In the genomic region with DNA sequence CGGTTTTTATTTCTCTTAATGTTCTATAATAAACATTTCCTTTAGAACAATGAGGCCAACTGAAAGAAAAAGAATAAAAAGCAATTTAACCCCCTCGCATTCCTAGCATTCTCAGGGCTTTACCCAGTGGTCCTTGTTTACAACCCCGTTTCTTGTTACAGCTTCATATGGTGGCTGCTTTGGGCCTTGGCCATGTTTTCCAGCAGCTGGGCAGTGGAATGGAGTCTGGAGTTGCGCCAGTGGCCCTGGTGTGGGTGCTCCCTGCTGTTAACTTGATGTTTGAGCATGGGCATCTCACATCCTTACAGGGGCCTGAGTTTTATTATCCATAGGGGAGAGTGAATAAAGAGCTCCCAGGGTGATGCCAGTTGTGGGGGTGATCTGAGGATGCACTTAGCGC, we compare ENCODE assay signal across 19 cellular contexts. TPM values are rescaled to one million over a fixed set of nuclear protein-coding genes. Genes with fewer than 3 reads are reported as not detected.
DNase-seq lines count a peak whose midpoint lies in the region; ATAC-seq, FAIRE-seq and TF ChIP-seq lines count a peak whose summit lies in the region.
"Had no signal": no experiment of that assay in that cellular context is flagged by ENCODE, and none has a peak within 500 bp of the region (broad histone marks: within the 10 kb centered on the region; RNA-seq: fewer than 3 reads in every experiment).

No MANE protein-coding gene starts in this region.

- H3K27ac Mint-ChIP-seq in astrocyte (ENCODE audit: unreplicated experiment), result no peak overlapping the region
- H3K27ac Mint-ChIP-seq: activated CD4-positive, alpha-beta memory T cell treated with anti-CD3 and anti-CD28 coated beads for 36 hours; activated naive CD8-positive, alpha-beta T cell; CD4-positive, alpha-beta T cell; type B pancreatic cell had no signal

- no peaks in the 10 kb centered on the region for H3K9me3 Mint-ChIP-seq in astrocyte (ENCODE audit: unreplicated experiment)
- H3K9me3 Mint-ChIP-seq: activated CD4-positive, alpha-beta memory T cell treated with anti-CD3 and anti-CD28 coated beads for 36 hours; activated T-cell treated with anti-CD3 and anti-CD28 coated beads, Interleukin-2, amount 50 U/mL, for 4 hours; CD4-positive, alpha-beta T cell; type B pancreatic cell had no signal

- ATAC-seq in GM19351 (IDR thresholded peaks at IDR 0.05; ENCODE audit: unreplicated experiment) (no peak), gastrocnemius medialis (no peak)
- ATAC-seq: activated T-cell treated with anti-CD3 and anti-CD28 coated beads, Interleukin-2, amount 50 U/mL, for 4 hours; foreskin keratinocyte; Panc1 had no signal

- H3K9me3 ChIP-seq in astrocyte (ENCODE audit: insufficient read depth, low read depth, low read length), result no peaks in the 10 kb centered on the region
- H3K9me3 ChIP-seq in gastrocnemius medialis, result no peaks in the 10 kb centered on the region

- H3K4me3 ChIP-seq in astrocyte (ENCODE audit: insufficient read depth, low read depth, low read length) (no peak overlapping the region), gastrocnemius medialis (no peak overlapping the region)

- no peak for FAIRE-seq in HTR-8/SVneo (lab: Jason Lieb, UNC)
- no peak for FAIRE-seq in astrocyte (lab: Jason Lieb, UNC)
- FAIRE-seq: A204.1 had no signal

- no peaks in the 10 kb centered on the region for H3K79me2 ChIP-seq in astrocyte (ENCODE audit: insufficient read depth, low read length)

- no peaks in the 10 kb centered on the region for H3K4me1 ChIP-seq in astrocyte (ENCODE audit: insufficient read depth, low read length)
- H3K4me1 ChIP-seq in gastrocnemius medialis, result no peaks in the 10 kb centered on the region
- H3K4me1 ChIP-seq: foreskin keratinocyte had no signal

- no peak overlapping the region for H3K9ac ChIP-seq in astrocyte (ENCODE audit: low read length)

- intact Hi-C loops in gastrocnemius medialis (cut with DNase I; ENCODE audit: low total_unique reads), result no loop called here

- no peaks in the 10 kb centered on the region for H3K36me3 Mint-ChIP-seq in astrocyte (ENCODE audit: low read depth, unreplicated experiment)
- H3K36me3 Mint-ChIP-seq: activated CD4-positive, alpha-beta memory T cell treated with anti-CD3 and anti-CD28 coated beads for 36 hours; type B pancreatic cell had no signal

- no peak for TF ChIP-seq POLR2A in gastrocnemius medialis (IDR thresholded peaks at IDR 0.05)

- in situ Hi-C loops in gastrocnemius medialis (cut with MboI; ENCODE audit: low sequenced_read_pairs in 4 of 4), result no loop called here

- no peak overlapping the region for H3K4me2 ChIP-seq in astrocyte (ENCODE audit: low read length)

- peaks cover 5% of the 10 kb centered on the region for H3K27me3 Mint-ChIP-seq in astrocyte (ENCODE audit: low read depth, unreplicated experiment)
- H3K27me3 Mint-ChIP-seq: activated CD4-positive, alpha-beta memory T cell treated with anti-CD3 and anti-CD28 coated beads for 36 hours; activated naive CD8-positive, alpha-beta T cell; CD4-positive, alpha-beta T cell; type B pancreatic cell had no signal

- H2AFZ ChIP-seq in astrocyte (ENCODE audit: low read depth, low read length), result no peak overlapping the region

- H3K4me3 Mint-ChIP-seq in astrocyte (ENCODE audit: unreplicated experiment), result no peak overlapping the region
- H3K4me3 Mint-ChIP-seq: activated CD4-positive, alpha-beta memory T cell treated with anti-CD3 and anti-CD28 coated beads for 36 hours; activated naive CD8-positive, alpha-beta T cell; activated T-cell treated with anti-CD3 and anti-CD28 coated beads, Interleukin-2, amount 50 U/mL, for 4 hours; CD4-positive, alpha-beta T cell; type B pancreatic cell had no signal

- no peak for TF ChIP-seq CTCF in astrocyte (IDR thresholded peaks at IDR 0.05; ENCODE audit: insufficient read depth, low read depth, low read length)
- TF ChIP-seq CTCF in gastrocnemius medialis (IDR thresholded peaks at IDR 0.05 in 4 of 5, conservative IDR thresholded peaks at IDR 0.05 in 1 of 5), result no peak

- H3K36me3 ChIP-seq in astrocyte (ENCODE audit: insufficient read depth, low read length) (no peaks in the 10 kb centered on the region), gastrocnemius medialis (no peaks in the 10 kb centered on the region)

- peak; percentile 34 for DNase-seq in A172 (ENCODE audit: low spot score)
- DNase-seq in HTR-8/SVneo (ENCODE audit: insufficient read length, low spot score), result peak; percentile 46
- DNase-seq in astrocyte (ENCODE audit: low read depth), result peak; percentile 42
- DNase-seq in iris pigment epithelial cell (ENCODE audit: low read depth), result peak; percentile 74
- DNase-seq in gastrocnemius medialis, result no peak
- no peak for DNase-seq in NCI-H748 treated with DMSO at 0.1 percent for 48 hours (lab: John Stamatoyannopoulos, UW)
- no peak for DNase-seq in NCI-H2196 treated with DMSO at 0.1 percent for 48 hours (lab: John Stamatoyannopoulos, UW; ENCODE audit: unreplicated experiment)
- DNase-seq: activated CD4-positive, alpha-beta memory T cell treated with anti-CD3 and anti-CD28 coated beads for 36 hours; activated T-cell treated with anti-CD3 and anti-CD28 coated beads, Interleukin-2, amount 50 U/mL, for 4 hours; CD4-positive, alpha-beta T cell; foreskin keratinocyte; NCI-H774; stimulated activated CD4-positive, alpha-beta T cell treated with anti-CD3 and anti-CD28 coated beads, Interleukin-12 subunit alpha, Interleukin-12 subunit beta, amount 100 ng/mL, for 4 hours; stimulated activated naive CD4-positive, alpha-beta T cell had no signal

- no peaks in the 10 kb centered on the region for H3K4me1 Mint-ChIP-seq in astrocyte (ENCODE audit: low read depth, unreplicated experiment)

- H3K27ac ChIP-seq in astrocyte (ENCODE audit: low read depth, low read length) (no peak overlapping the region), gastrocnemius medialis (no peak overlapping the region)
- H3K27ac ChIP-seq: foreskin keratinocyte had no signal

- H4K20me1 ChIP-seq in astrocyte (ENCODE audit: insufficient read depth, low read length), result no peaks in the 10 kb centered on the region

- no peaks in the 10 kb centered on the region for H3K27me3 ChIP-seq in astrocyte (ENCODE audit: insufficient read depth, low read length)
- no peaks in the 10 kb centered on the region for H3K27me3 ChIP-seq in gastrocnemius medialis
- H3K27me3 ChIP-seq: foreskin keratinocyte had no signal

RNA-seq across cellular contexts. Expression of a gene that starts 18.8 kb away (rescaled TPM):
- total RNA-seq in A172 (2014; rRNA removed; shearing (Covaris generic)), result not detected in 2 replicates
- total RNA-seq in astrocyte (0.41 and 0.65 TPM in 2 replicates), gastrocnemius medialis (not detected)
- total RNA-seq: foreskin keratinocyte had no signal

RNA-seq across cellular contexts. Expression of a gene that starts 57.8 kb away (rescaled TPM):
- 227 and 239 TPM in 2 replicates for total RNA-seq in A172 (2014; rRNA removed; shearing (Covaris generic))
- total RNA-seq in astrocyte (153 and 166 TPM in 2 replicates), gastrocnemius medialis (10 to 100 TPM; 33.9 to 53.5 (median 42.3) TPM)

Comparison
In these comparisons a context has a peak if more than half of its experiments do, and no peak if none do; other contexts are left out.
1. DNase-seq: peak in A172 (single experiment), HTR-8/SVneo (single experiment), astrocyte (single experiment) and iris pigment epithelial cell (single experiment); none in gastrocnemius medialis (0 of 2), NCI-H748 treated with DMSO at 0.1 percent for 48 hours (single experiment) and NCI-H2196 treated with DMSO at 0.1 percent for 48 hours (single experiment).